ENCODE assay signal across 9 cellular contexts in genomic region chr2:133967326-133967725, GRCh38.
"Had no signal": no experiment of that assay in that cellular context is flagged by ENCODE, and none has a peak within 500 bp of the region (broad histone marks: within the 10 kb centered on the region; RNA-seq: fewer than 3 reads in every experiment).

No MANE protein-coding gene starts in this region.

- H3K4me3 ChIP-seq: GM23248, HAP-1 had no signal

- DNase-seq: GM23248, GOT3, H7, HFFc6 had no signal

- H3K4me1 ChIP-seq: HAP-1 had no signal

- H3K36me3 ChIP-seq: HAP-1 had no signal

- H3K9me3 Mint-ChIP-seq: HFFc6 had no signal

- H3K27me3 Mint-ChIP-seq: IgD-negative memory B cell had no signal

- ATAC-seq: HCT116, HepG2 had no signal

- H3K4me3 Mint-ChIP-seq: HFFc6, IgD-negative memory B cell had no signal

- H3K9ac ChIP-seq: GM23248 had no signal

- H3K27ac ChIP-seq: GM23248, HL-60 had no signal

- H3K27ac Mint-ChIP-seq: HFFc6, IgD-negative memory B cell had no signal

- H3K9me3 ChIP-seq: HAP-1 had no signal

- H2AFZ ChIP-seq: GM23248 had no signal
